ENCODE assay signal across 8 cellular contexts in genomic region chr1:54764922-54765561, GRCh38. TPM values are rescaled to one million over a fixed set of nuclear protein-coding genes. Genes with fewer than 3 reads are reported as not detected.
DNase-seq lines count a peak whose midpoint lies in the region; ATAC-seq and TF ChIP-seq lines count a peak whose summit lies in the region.

No MANE protein-coding gene starts in this region.

- no peaks in the 10 kb centered on the region for H3K9me3 ChIP-seq in adipocyte (ENCODE audit: control insufficient read depth, low read length)
- H3K9me3 ChIP-seq in right lobe of liver, result no peaks in the 10 kb centered on the region

- 53% methylated on average over 13 of the region's 13 CpGs for WGBS in right lobe of liver (ENCODE audit: insufficient coverage, low coverage, low lambda C conversion rate, missing lambda C conversion rate)
- WGBS in urinary bladder, result 63% methylated on average over 13 of the region's 13 CpGs

- peak overlapping the region; percentile 98 for H3K4me3 ChIP-seq in adipocyte (ENCODE audit: low read length)
- H3K4me3 ChIP-seq in right lobe of liver, result peak overlapping the region; percentile 30 to 83 (median 39)
- peak overlapping the region; percentile 14 for H3K4me3 ChIP-seq in urinary bladder (ENCODE audit: low read depth, low read length)

- intact Hi-C loops in right lobe of liver (cut with DNase I), result no loop called here

- ATAC-seq in HG03097 (IDR thresholded peaks at IDR 0.05; ENCODE audit: low FRiP score, unreplicated experiment) (peak; percentile 12), right lobe of liver (peak; percentile 5 to 16 (median 8))

- TF ChIP-seq POLR2A in right lobe of liver (IDR thresholded peaks at IDR 0.05), result no peak

- H3K9ac ChIP-seq in adipocyte (ENCODE audit: low read length), result peak overlapping the region; percentile 72

- H3K27ac ChIP-seq in right lobe of liver (no peak overlapping the region), urinary bladder (ENCODE audit: low read depth) (no peak overlapping the region)

- H3K4me1 ChIP-seq in adipocyte (ENCODE audit: control insufficient read depth, insufficient read depth, low read length) (peaks cover 8% of the 10 kb centered on the region), right lobe of liver (peaks cover 0 to 11% (median 0%) of the 10 kb centered on the region in 4 donors), urinary bladder (ENCODE audit: insufficient read depth) (no peaks in the 10 kb centered on the region)

- TF ChIP-seq CTCF in right lobe of liver (IDR thresholded peaks at IDR 0.05), result no peak

- DNase-seq in NCI-H1105 (lab: John Stamatoyannopoulos, UW), result peak; percentile 50
- no peak for DNase-seq in NCI-H1105 treated with DMSO at 0.1 percent for 48 hours (lab: John Stamatoyannopoulos, UW)
- DNase-seq in adipocyte (ENCODE audit: low read depth), result no peak
- DNase-seq in right lobe of liver, result no peak
- no peak for DNase-seq in amniotic stem cell (lab: John Stamatoyannopoulos, UW)
- no peak for DNase-seq in NK-92 treated with Interleukin-12 subunit alpha and Interleukin-12 subunit beta, amount 100 ng/mL, for 24 hours (lab: John Stamatoyannopoulos, UW)

- H3K36me3 ChIP-seq in adipocyte (ENCODE audit: control insufficient read depth, insufficient read depth, low read length, severe bottlenecking) (no peaks in the 10 kb centered on the region), right lobe of liver (no peaks in the 10 kb centered on the region), urinary bladder (ENCODE audit: insufficient read depth) (no peaks in the 10 kb centered on the region)

- H3K27me3 ChIP-seq in adipocyte (replicated peaks; ENCODE audit: control insufficient read depth, insufficient read depth, low read length) (peaks cover 7% of the 10 kb centered on the region), right lobe of liver (no peaks in the 10 kb centered on the region)

RNA-seq across cellular contexts. Expression of gene PARS2, which starts 0.7 kb away (rescaled TPM):
- 1 to 10 TPM; 3.2 to 5.4 (median 4.0) TPM for total RNA-seq in right lobe of liver
- 3.3 TPM for total RNA-seq in urinary bladder
- polyA plus RNA-seq in urinary bladder, result 4.0 TPM

RNA-seq across cellular contexts. Expression of gene TTC22, which starts 36.1 kb away (rescaled TPM):
- 1 to 10 TPM; 2.7 to 8.9 (median 4.7) TPM for total RNA-seq in right lobe of liver
- 2.1 TPM for total RNA-seq in urinary bladder
- polyA plus RNA-seq in urinary bladder, result 1.0 TPM

RNA-seq across cellular contexts. Expression of gene TTC4, which starts 49.4 kb away (rescaled TPM):
- total RNA-seq in right lobe of liver (10 to 100 TPM in 3 of 6 experiments, 1 to 10 TPM in 3; 8.1 to 19.2 (median 10.0) TPM), urinary bladder (16.6 TPM)
- polyA plus RNA-seq in urinary bladder, result 14.2 TPM

Comparison
In these comparisons a context has a peak if more than half of its experiments do, and no peak if none do; other contexts are left out.
1. H3K4me3 ChIP-seq: peak in every context shown above with its lines; median percentile 98 in adipocyte; 39 in right lobe of liver; 14 in urinary bladder.